10 cellular contexts compared by ENCODE assay signal in genomic region chr6:108684809-108685329, GRCh38.
A peak's percentile ranks its signal among the peaks of the same experiment; 100 is the strongest.
DNase-seq lines count a peak whose midpoint lies in the region; ATAC-seq and TF ChIP-seq lines count a peak whose summit lies in the region.
"Had no signal": no experiment of that assay in that cellular context is flagged by ENCODE, and none has a peak within 500 bp of the region (broad histone marks: within the 10 kb centered on the region; RNA-seq: fewer than 3 reads in every experiment).

No MANE protein-coding gene starts in this region.

- no peak overlapping the region for H2BK120ac ChIP-seq in mesenchymal stem cell (ENCODE audit: low read depth, low read length)

- H3K9me3 ChIP-seq in BE2C (no peaks in the 10 kb centered on the region), mesenchymal stem cell (ENCODE audit: control insufficient read depth, low read length) (no peaks in the 10 kb centered on the region)

- H2BK15ac ChIP-seq in mesenchymal stem cell (ENCODE audit: low read depth, poor library complexity, severe bottlenecking), result no peak overlapping the region

- H3K27me3 ChIP-seq in BE2C, result no peaks in the 10 kb centered on the region
- no peaks in the 10 kb centered on the region for H3K27me3 ChIP-seq in mesenchymal stem cell (ENCODE audit: control insufficient read depth in 1 of 2, insufficient read depth in 1 of 2, low read length in 2 of 2)
- no peaks in the 10 kb centered on the region for H3K27me3 ChIP-seq in GM23338 (ENCODE audit: insufficient read depth)

- peak; percentile 75 for ATAC-seq in activated T-helper 17 cell treated with anti-CD3 and anti-CD28 coated beads, Interleukin-2, amount 50 U/mL, for 72 hours (replicated peaks)
- ATAC-seq in HG03095 (IDR thresholded peaks at IDR 0.05; ENCODE audit: unreplicated experiment) (no peak), GM18858 (IDR thresholded peaks at IDR 0.05; ENCODE audit: unreplicated experiment) (no peak), GM23338 (no peak)

- peak overlapping the region in 1 of 2 experiments; percentile 39 for H3K14ac ChIP-seq in mesenchymal stem cell (ENCODE audit: low read length in 2 of 2)

- no peak overlapping the region for H4K8ac ChIP-seq in mesenchymal stem cell (ENCODE audit: low read length)

- H2BK5ac ChIP-seq in mesenchymal stem cell (ENCODE audit: low read depth, low read length, poor library complexity, severe bottlenecking), result no peak overlapping the region

- H4K20me1 ChIP-seq in GM23338 (replicated peaks; ENCODE audit: insufficient read depth), result no peaks in the 10 kb centered on the region

- no peaks in the 10 kb centered on the region for H3K9me2 ChIP-seq in GM23338 (ENCODE audit: insufficient read depth)

- no peaks in the 10 kb centered on the region for H3K36me3 ChIP-seq in BE2C
- H3K36me3 ChIP-seq in mesenchymal stem cell (ENCODE audit: control insufficient read depth in 1 of 2, insufficient read depth in 2 of 2, low read depth in 1 of 2, low read length in 2 of 2), result peaks cover 16 to 20% of the 10 kb centered on the region in 2 experiments
- H3K36me3 ChIP-seq in GM23338 (ENCODE audit: insufficient read depth), result no peaks in the 10 kb centered on the region

- H3K23ac ChIP-seq in mesenchymal stem cell (ENCODE audit: low read length in 2 of 2), result peak overlapping the region in 1 of 2 experiments; percentile 72

- H3K4me3 ChIP-seq in BE2C (ENCODE audit: low read depth, low read length) (no peak overlapping the region), mesenchymal stem cell (ENCODE audit: insufficient read depth in 1 of 2, low read depth in 1 of 2, low read length in 2 of 2) (no peak overlapping the region), GM23338 (no peak overlapping the region)

- H3K27ac ChIP-seq in mesenchymal stem cell (ENCODE audit: low read length, poor library complexity, severe bottlenecking) (no peak overlapping the region), GM23338 (ENCODE audit: low read depth) (no peak overlapping the region)
- H3K27ac ChIP-seq: HL-60 had no signal

- H3K4me1 ChIP-seq in BE2C (peaks cover 15% of the 10 kb centered on the region), mesenchymal stem cell (ENCODE audit: control insufficient read depth, insufficient read depth, low read depth, low read length) (peaks cover 14% of the 10 kb centered on the region), GM23338 (ENCODE audit: insufficient read depth) (no peaks in the 10 kb centered on the region)

- H3K9me3 Mint-ChIP-seq in activated T-helper 17 cell treated with anti-CD3 and anti-CD28 coated beads, Interleukin-2, amount 50 U/mL, for 72 hours, result no peaks in the 10 kb centered on the region
- no peaks in the 10 kb centered on the region for H3K9me3 Mint-ChIP-seq in GM23338

- no peak overlapping the region for H2AFZ ChIP-seq in mesenchymal stem cell (ENCODE audit: low read depth, low read length)
- no peak overlapping the region for H2AFZ ChIP-seq in GM23338

- H3F3A ChIP-seq in GM23338 (replicated peaks; ENCODE audit: low read depth), result no peaks in the 10 kb centered on the region

- no peak overlapping the region for H2BK12ac ChIP-seq in mesenchymal stem cell (ENCODE audit: low read length in 2 of 2)

- peaks cover 33% of the 10 kb centered on the region for H3K36me3 Mint-ChIP-seq in activated T-helper 17 cell treated with anti-CD3 and anti-CD28 coated beads, Interleukin-2, amount 50 U/mL, for 72 hours (ENCODE audit: low read depth)
- peaks cover 4% of the 10 kb centered on the region; the same call in 2 of the 3 replicates for H3K36me3 Mint-ChIP-seq in GM23338 (ENCODE audit: low read depth)

- H3K79me2 ChIP-seq in GM23338 (replicated peaks; ENCODE audit: insufficient read depth), result no peaks in the 10 kb centered on the region

- peak overlapping the region; percentile 3 for H3K4me3 Mint-ChIP-seq in activated T-helper 17 cell treated with anti-CD3 and anti-CD28 coated beads, Interleukin-2, amount 50 U/mL, for 72 hours
- no peak overlapping the region for H3K4me3 Mint-ChIP-seq in GM23338

- H3K27ac Mint-ChIP-seq in activated T-helper 17 cell treated with anti-CD3 and anti-CD28 coated beads, Interleukin-2, amount 50 U/mL, for 72 hours, result peak overlapping the region; percentile 32
- no peak overlapping the region for H3K27ac Mint-ChIP-seq in GM23338

- DNase-seq in BE2C (peak; percentile 36), HT1080 (ENCODE audit: low read depth) (peak; percentile 13), mesenchymal stem cell (peak; percentile 88), hypothalamus (lab: John Stamatoyannopoulos, UW) (no peak), GM23338 (ENCODE audit: low spot score) (no peak)
- DNase-seq: NCI-H2171 had no signal

- TF ChIP-seq CTCF in BE2C (IDR thresholded peaks at IDR 0.05; ENCODE audit: low read depth, low read length) (no peak), GM23338 (conservative IDR thresholded peaks at IDR 0.05; ENCODE audit: low read depth in 2 of 2) (no peak)

- no peak overlapping the region for H2AK5ac ChIP-seq in mesenchymal stem cell (ENCODE audit: low read length, severe bottlenecking)

- WGBS in mesenchymal stem cell, result 43% methylated on average over 6 of the region's 8 CpGs

- peak overlapping the region in 1 of 2 experiments; percentile 57 for H3K18ac ChIP-seq in mesenchymal stem cell (ENCODE audit: low read depth in 1 of 2, low read length in 2 of 2)

- H3K4me1 Mint-ChIP-seq in activated T-helper 17 cell treated with anti-CD3 and anti-CD28 coated beads, Interleukin-2, amount 50 U/mL, for 72 hours, result peaks cover 7% of the 10 kb centered on the region
- H3K4me1 Mint-ChIP-seq in GM23338, result peaks cover 7% of the 10 kb centered on the region; the same call in 2 of the 3 replicates

- H3K79me1 ChIP-seq in mesenchymal stem cell (replicated peaks; ENCODE audit: low read length, poor library complexity, severe bottlenecking), result peaks cover 24% of the 10 kb centered on the region

- H4K91ac ChIP-seq in mesenchymal stem cell (ENCODE audit: low read length), result no peak overlapping the region

- H3K9ac ChIP-seq in mesenchymal stem cell (ENCODE audit: low read length), result no peak overlapping the region

- no peaks in the 10 kb centered on the region for H3K27me3 Mint-ChIP-seq in activated T-helper 17 cell treated with anti-CD3 and anti-CD28 coated beads, Interleukin-2, amount 50 U/mL, for 72 hours
- H3K27me3 Mint-ChIP-seq in GM23338 (ENCODE audit: insufficient read depth, low read depth, poor library complexity), result no peaks in the 10 kb centered on the region

- H3K4ac ChIP-seq in mesenchymal stem cell (ENCODE audit: low read depth in 1 of 2, low read length in 2 of 2), result no peak overlapping the region

- H3K4me2 ChIP-seq in mesenchymal stem cell (ENCODE audit: low read length, poor library complexity, severe bottlenecking) (no peak overlapping the region), GM23338 (no peak overlapping the region)

TF ChIP-seq in GM23338, 12 proteins besides CTCF, POLR2A, EP300 and RAD21 (continues in another document):
- TF ChIP-seq, protein P1, sequence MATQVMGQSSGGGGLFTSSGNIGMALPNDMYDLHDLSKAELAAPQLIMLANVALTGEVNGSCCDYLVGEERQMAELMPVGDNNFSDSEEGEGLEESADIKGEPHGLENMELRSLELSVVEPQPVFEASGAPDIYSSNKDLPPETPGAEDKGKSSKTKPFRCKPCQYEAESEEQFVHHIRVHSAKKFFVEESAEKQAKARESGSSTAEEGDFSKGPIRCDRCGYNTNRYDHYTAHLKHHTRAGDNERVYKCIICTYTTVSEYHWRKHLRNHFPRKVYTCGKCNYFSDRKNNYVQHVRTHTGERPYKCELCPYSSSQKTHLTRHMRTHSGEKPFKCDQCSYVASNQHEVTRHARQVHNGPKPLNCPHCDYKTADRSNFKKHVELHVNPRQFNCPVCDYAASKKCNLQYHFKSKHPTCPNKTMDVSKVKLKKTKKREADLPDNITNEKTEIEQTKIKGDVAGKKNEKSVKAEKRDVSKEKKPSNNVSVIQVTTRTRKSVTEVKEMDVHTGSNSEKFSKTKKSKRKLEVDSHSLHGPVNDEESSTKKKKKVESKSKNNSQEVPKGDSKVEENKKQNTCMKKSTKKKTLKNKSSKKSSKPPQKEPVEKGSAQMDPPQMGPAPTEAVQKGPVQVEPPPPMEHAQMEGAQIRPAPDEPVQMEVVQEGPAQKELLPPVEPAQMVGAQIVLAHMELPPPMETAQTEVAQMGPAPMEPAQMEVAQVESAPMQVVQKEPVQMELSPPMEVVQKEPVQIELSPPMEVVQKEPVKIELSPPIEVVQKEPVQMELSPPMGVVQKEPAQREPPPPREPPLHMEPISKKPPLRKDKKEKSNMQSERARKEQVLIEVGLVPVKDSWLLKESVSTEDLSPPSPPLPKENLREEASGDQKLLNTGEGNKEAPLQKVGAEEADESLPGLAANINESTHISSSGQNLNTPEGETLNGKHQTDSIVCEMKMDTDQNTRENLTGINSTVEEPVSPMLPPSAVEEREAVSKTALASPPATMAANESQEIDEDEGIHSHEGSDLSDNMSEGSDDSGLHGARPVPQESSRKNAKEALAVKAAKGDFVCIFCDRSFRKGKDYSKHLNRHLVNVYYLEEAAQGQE (IDR thresholded peaks at IDR 0.05; ENCODE audit: unreplicated experiment), result no peak
- TF ChIP-seq NANOG (IDR thresholded peaks at IDR 0.05; ENCODE audit: borderline replicate concordance), result no peak
- no peak for TF ChIP-seq ZNF114 (CRISPR knock-in tag; IDR thresholded peaks at IDR 0.05)

Comparison
In these comparisons a context has a peak if more than half of its experiments do, and no peak if none do; other contexts are left out.
1. DNase-seq: peak in BE2C (single experiment), HT1080 (single experiment) and mesenchymal stem cell (single experiment); none in hypothalamus (0 of 51) and GM23338 (single experiment).